In the genomic region with DNA sequence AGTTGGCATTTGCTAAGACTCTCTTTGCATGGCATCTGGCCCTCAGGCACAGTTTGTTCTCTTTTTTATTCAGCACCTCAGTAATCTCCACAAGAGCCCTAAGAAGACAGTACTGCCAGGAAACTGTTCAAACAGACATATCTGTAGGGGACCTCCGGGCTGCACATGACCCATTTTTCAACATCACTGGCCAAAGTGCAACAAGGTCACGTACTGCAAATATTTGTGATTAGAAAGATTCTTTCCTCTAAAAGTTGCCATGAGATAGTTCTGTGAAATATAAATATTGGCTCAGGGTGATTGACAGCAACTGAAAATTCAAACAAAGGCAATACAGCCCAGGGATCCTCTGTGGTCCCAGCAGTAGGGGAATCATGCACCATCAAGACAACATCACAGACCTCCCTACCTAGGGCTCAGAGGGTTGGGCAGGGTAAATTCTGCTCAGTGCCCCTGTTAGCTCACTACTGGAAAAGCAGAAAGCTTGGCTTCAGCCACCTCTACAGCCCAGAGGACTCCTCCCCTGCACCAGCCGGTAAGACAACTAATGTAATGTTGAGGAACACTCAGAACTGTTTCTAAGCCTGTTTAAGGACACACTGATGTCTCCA, we compare ENCODE assay signal across 1 cellular context.
A peak's percentile ranks its signal among the peaks of the same experiment; 100 is the strongest.
TF ChIP-seq lines count a peak whose summit lies in the region.

No MANE protein-coding gene starts in this region.

TF ChIP-seq in HepG2, 621 proteins besides CTCF, POLR2A, EP300 and RAD21 (continued from another document and continues in another):
- TF ChIP-seq, protein P1, sequence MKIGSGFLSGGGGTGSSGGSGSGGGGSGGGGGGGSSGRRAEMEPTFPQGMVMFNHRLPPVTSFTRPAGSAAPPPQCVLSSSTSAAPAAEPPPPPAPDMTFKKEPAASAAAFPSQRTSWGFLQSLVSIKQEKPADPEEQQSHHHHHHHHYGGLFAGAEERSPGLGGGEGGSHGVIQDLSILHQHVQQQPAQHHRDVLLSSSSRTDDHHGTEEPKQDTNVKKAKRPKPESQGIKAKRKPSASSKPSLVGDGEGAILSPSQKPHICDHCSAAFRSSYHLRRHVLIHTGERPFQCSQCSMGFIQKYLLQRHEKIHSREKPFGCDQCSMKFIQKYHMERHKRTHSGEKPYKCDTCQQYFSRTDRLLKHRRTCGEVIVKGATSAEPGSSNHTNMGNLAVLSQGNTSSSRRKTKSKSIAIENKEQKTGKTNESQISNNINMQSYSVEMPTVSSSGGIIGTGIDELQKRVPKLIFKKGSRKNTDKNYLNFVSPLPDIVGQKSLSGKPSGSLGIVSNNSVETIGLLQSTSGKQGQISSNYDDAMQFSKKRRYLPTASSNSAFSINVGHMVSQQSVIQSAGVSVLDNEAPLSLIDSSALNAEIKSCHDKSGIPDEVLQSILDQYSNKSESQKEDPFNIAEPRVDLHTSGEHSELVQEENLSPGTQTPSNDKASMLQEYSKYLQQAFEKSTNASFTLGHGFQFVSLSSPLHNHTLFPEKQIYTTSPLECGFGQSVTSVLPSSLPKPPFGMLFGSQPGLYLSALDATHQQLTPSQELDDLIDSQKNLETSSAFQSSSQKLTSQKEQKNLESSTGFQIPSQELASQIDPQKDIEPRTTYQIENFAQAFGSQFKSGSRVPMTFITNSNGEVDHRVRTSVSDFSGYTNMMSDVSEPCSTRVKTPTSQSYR (CRISPR knock-in tag; IDR thresholded peaks at IDR 0.05; ENCODE audit: borderline replicate concordance) = peak; percentile 80; the same call in 1 of the 2 replicates
- TF ChIP-seq HMG20B (CRISPR knock-in tag; conservative IDR thresholded peaks at IDR 0.05) = peak; percentile 98
- TF ChIP-seq STAG1 (CRISPR knock-in tag; IDR thresholded peaks at IDR 0.05) = peak; percentile 63
- peak; percentile 83 for TF ChIP-seq ZNF264 (CRISPR knock-in tag; IDR thresholded peaks at IDR 0.05)
- TF ChIP-seq ZNF563 (CRISPR knock-in tag; IDR thresholded peaks at IDR 0.05) = no peak
- no peak for TF ChIP-seq TEAD2 (CRISPR knock-in tag; IDR thresholded peaks at IDR 0.05)
- TF ChIP-seq KIAA2018 (CRISPR knock-in tag; IDR thresholded peaks at IDR 0.05; ENCODE audit: borderline replicate concordance) = 0 out of 2 replicates have a peak, but pooled peaks have one; percentile 86
- TF ChIP-seq NR3C1 (CRISPR knock-in tag; IDR thresholded peaks at IDR 0.05) = no peak
- TF ChIP-seq ZEB1 (IDR thresholded peaks at IDR 0.05; ENCODE audit: insufficient replicate concordance, low read depth) = peak; percentile 45
- peak; percentile 78 for TF ChIP-seq TGIF2 (CRISPR knock-in tag; IDR thresholded peaks at IDR 0.05)
- TF ChIP-seq ZNF776 (CRISPR knock-in tag; IDR thresholded peaks at IDR 0.05) = no peak
- peak; percentile 75; the same call in 1 of the 2 replicates for TF ChIP-seq JUNB (CRISPR knock-in tag; IDR thresholded peaks at IDR 0.05; ENCODE audit: borderline replicate concordance)
- TF ChIP-seq ZFP90 (CRISPR knock-in tag; IDR thresholded peaks at IDR 0.05; ENCODE audit: borderline replicate concordance) = peak; percentile 52; the same call in 1 of the 2 replicates
- TF ChIP-seq ZNF205 (CRISPR knock-in tag; IDR thresholded peaks at IDR 0.05) = peak; percentile 83; the same call in 1 of the 2 replicates
- peak; percentile 100 for TF ChIP-seq ZNF609 (CRISPR knock-in tag; IDR thresholded peaks at IDR 0.05; ENCODE audit: borderline replicate concordance)
- no peak for TF ChIP-seq ZNF562 (CRISPR knock-in tag; IDR thresholded peaks at IDR 0.05; ENCODE audit: borderline replicate concordance)
- TF ChIP-seq ZNF790 (CRISPR knock-in tag; IDR thresholded peaks at IDR 0.05; ENCODE audit: borderline replicate concordance) = no peak
- TF ChIP-seq, protein P2, sequence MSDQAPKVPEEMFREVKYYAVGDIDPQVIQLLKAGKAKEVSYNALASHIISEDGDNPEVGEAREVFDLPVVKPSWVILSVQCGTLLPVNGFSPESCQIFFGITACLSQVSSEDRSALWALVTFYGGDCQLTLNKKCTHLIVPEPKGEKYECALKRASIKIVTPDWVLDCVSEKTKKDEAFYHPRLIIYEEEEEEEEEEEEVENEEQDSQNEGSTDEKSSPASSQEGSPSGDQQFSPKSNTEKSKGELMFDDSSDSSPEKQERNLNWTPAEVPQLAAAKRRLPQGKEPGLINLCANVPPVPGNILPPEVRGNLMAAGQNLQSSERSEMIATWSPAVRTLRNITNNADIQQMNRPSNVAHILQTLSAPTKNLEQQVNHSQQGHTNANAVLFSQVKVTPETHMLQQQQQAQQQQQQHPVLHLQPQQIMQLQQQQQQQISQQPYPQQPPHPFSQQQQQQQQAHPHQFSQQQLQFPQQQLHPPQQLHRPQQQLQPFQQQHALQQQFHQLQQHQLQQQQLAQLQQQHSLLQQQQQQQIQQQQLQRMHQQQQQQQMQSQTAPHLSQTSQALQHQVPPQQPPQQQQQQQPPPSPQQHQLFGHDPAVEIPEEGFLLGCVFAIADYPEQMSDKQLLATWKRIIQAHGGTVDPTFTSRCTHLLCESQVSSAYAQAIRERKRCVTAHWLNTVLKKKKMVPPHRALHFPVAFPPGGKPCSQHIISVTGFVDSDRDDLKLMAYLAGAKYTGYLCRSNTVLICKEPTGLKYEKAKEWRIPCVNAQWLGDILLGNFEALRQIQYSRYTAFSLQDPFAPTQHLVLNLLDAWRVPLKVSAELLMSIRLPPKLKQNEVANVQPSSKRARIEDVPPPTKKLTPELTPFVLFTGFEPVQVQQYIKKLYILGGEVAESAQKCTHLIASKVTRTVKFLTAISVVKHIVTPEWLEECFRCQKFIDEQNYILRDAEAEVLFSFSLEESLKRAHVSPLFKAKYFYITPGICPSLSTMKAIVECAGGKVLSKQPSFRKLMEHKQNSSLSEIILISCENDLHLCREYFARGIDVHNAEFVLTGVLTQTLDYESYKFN (CRISPR knock-in tag; conservative IDR thresholded peaks at IDR 0.05) = peak; percentile 97
- TF ChIP-seq RBM22 (optimal IDR thresholded peaks at IDR 0.05; ENCODE audit: low read length) = no peak
- TF ChIP-seq ZNF292 (CRISPR knock-in tag; IDR thresholded peaks at IDR 0.05; ENCODE audit: borderline replicate concordance, low read depth) = peak; percentile 54; the same call in 1 of the 2 replicates
- peak; percentile 72; the same call in 1 of the 2 replicates for TF ChIP-seq CHD4 (IDR thresholded peaks at IDR 0.05; ENCODE audit: borderline replicate concordance, low read length)
